Comparison of ENCODE assay signal across 1 cellular context in the genomic region with DNA sequence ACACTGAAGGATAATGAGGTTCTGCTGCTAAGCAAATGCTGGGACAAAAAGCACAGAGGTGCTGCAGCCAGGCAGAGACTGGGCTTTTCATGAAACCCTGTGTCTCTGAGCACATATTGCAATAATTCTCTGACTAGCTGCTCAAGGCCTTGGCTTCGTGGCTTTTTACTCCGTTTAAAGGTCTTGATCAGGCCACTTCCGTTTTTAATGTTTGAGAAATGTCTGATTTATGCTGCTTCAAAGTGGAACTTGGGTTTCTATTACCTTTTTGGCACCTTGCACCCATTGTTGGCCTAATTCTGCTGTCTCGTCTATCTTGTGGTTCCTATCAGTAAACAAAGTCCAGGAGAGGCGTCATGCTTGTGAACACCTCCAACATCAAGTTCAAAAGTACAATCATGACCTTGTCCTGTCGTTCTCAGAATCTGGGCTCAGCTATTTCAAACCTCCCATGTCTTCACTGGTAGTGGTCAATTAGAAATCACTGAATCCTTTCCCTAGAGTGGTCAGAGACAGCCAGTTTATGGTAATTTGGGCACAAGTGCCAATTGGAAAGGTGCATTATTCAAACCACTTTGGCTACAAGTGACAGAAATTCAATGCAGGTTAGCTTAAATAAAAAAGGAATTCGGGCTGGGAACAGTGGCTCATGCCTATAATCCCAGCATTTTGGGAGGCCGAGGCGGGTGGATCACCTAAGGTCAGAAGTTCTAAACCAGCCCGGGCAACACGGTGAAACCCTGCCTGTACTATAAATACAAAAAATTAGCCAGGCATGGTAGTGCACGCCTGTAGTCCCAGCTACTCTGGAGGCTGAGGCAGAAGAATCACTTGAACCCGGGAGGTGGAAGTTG.
TF ChIP-seq lines count a peak whose summit lies in the region.

No MANE protein-coding gene starts in this region.

TF ChIP-seq in HepG2, 621 proteins besides CTCF, POLR2A, EP300 and RAD21 (continued from another document and continues in another):
- TF ChIP-seq, protein P1, sequence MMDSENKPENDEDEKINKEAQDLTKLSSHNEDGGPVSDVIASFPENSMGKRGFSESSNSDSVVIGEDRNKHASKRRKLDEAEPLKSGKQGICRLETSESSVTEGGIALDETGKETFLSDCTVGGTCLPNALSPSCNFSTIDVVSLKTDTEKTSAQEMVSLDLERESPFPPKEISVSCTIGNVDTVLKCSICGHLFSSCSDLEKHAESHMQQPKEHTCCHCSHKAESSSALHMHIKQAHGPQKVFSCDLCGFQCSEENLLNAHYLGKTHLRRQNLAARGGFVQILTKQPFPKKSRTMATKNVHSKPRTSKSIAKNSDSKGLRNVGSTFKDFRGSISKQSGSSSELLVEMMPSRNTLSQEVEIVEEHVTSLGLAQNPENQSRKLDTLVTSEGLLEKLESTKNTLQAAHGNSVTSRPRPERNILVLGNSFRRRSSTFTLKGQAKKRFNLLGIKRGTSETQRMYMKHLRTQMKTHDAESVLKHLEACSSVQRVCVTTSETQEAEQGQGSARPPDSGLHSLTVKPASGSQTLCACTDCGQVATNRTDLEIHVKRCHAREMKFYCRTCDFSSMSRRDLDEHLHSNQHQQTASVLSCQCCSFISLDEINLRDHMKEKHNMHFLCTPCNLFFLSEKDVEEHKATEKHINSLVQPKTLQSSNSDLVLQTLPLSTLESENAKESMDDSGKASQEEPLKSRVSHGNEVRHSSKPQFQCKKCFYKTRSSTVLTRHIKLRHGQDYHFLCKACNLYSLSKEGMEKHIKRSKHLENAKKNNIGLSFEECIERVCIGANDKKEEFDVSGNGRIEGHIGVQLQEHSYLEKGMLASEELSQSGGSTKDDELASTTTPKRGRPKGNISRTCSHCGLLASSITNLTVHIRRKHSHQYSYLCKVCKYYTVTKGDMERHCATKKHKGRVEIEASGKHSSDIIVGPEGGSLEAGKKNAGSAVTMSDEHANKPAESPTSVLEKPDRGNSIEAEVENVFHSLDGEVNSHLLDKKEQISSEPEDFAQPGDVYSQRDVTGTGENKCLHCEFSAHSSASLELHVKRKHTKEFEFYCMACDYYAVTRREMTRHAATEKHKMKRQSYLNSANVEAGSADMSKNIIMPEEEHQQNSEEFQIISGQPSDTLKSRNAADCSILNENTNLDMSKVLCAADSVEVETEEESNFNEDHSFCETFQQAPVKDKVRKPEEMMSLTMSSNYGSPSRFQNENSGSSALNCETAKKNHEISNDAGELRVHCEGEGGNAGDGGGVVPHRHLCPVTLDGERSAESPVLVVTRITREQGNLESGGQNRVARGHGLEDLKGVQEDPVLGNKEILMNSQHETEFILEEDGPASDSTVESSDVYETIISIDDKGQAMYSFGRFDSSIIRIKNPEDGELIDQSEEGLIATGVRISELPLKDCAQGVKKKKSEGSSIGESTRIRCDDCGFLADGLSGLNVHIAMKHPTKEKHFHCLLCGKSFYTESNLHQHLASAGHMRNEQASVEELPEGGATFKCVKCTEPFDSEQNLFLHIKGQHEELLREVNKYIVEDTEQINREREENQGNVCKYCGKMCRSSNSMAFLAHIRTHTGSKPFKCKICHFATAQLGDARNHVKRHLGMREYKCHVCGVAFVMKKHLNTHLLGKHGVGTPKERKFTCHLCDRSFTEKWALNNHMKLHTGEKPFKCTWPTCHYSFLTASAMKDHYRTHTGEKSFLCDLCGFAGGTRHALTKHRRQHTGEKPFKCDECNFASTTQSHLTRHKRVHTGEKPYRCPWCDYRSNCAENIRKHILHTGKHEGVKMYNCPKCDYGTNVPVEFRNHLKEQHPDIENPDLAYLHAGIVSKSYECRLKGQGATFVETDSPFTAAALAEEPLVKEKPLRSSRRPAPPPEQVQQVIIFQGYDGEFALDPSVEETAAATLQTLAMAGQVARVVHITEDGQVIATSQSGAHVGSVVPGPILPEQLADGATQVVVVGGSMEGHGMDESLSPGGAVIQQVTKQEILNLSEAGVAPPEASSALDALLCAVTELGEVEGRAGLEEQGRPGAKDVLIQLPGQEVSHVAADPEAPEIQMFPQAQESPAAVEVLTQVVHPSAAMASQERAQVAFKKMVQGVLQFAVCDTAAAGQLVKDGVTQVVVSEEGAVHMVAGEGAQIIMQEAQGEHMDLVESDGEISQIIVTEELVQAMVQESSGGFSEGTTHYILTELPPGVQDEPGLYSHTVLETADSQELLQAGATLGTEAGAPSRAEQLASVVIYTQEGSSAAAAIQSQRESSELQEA (CRISPR knock-in tag; IDR thresholded peaks at IDR 0.05; ENCODE audit: not compliant biosample characterization): no peak
- TF ChIP-seq TFE3 (CRISPR knock-in tag; IDR thresholded peaks at IDR 0.05) (peak; percentile 57; the same call in 1 of the 2 replicates), ZNF75D (CRISPR knock-in tag; IDR thresholded peaks at IDR 0.05; ENCODE audit: borderline replicate concordance) (0 out of 2 replicates have a peak, but pooled peaks have one; percentile 50), ZNF563 (CRISPR knock-in tag; IDR thresholded peaks at IDR 0.05) (no peak), ZNF432 (CRISPR knock-in tag; IDR thresholded peaks at IDR 0.05; ENCODE audit: borderline replicate concordance) (no peak), ZNF337 (CRISPR knock-in tag; IDR thresholded peaks at IDR 0.05; ENCODE audit: borderline replicate concordance, low read depth) (no peak), ZNF44 (CRISPR knock-in tag; IDR thresholded peaks at IDR 0.05) (no peak; the same call in 1 of the 2 replicates), ELF3 (CRISPR knock-in tag; IDR thresholded peaks at IDR 0.05) (0 out of 2 replicates have a peak, but pooled peaks have one; percentile 40), FOXJ3 (CRISPR knock-in tag; IDR thresholded peaks at IDR 0.05; ENCODE audit: borderline replicate concordance) (peak; percentile 92), CAMTA2 (CRISPR knock-in tag; IDR thresholded peaks at IDR 0.05; ENCODE audit: borderline replicate concordance) (no peak), RELA (CRISPR knock-in tag; IDR thresholded peaks at IDR 0.05) (no peak), JDP2 (CRISPR knock-in tag; IDR thresholded peaks at IDR 0.05; ENCODE audit: borderline replicate concordance) (peak; percentile 30; the same call in 1 of the 2 replicates), ZNF431 (CRISPR knock-in tag; IDR thresholded peaks at IDR 0.05; ENCODE audit: borderline replicate concordance, low read depth) (no peak), RBM39 (IDR thresholded peaks at IDR 0.05; ENCODE audit: low read depth, low read length, poor library complexity, severe bottlenecking) (no peak), TP53 (CRISPR knock-in tag; conservative IDR thresholded peaks at IDR 0.05) (no peak), ZBTB20 (CRISPR knock-in tag; IDR thresholded peaks at IDR 0.05; ENCODE audit: borderline replicate concordance, low read depth) (no peak), ZNF749 (CRISPR knock-in tag; IDR thresholded peaks at IDR 0.05; ENCODE audit: borderline replicate concordance) (no peak), TAF1 (CRISPR knock-in tag; IDR thresholded peaks at IDR 0.05) (no peak; the same call in 1 of the 2 replicates), NFKB2 (CRISPR knock-in tag; IDR thresholded peaks at IDR 0.05; ENCODE audit: borderline replicate concordance) (no peak), ZBTB3 (CRISPR knock-in tag; IDR thresholded peaks at IDR 0.05; ENCODE audit: borderline replicate concordance, low read depth) (no peak), HHEX (CRISPR knock-in tag; IDR thresholded peaks at IDR 0.05) (peak; percentile 98), STAT5B (CRISPR knock-in tag; IDR thresholded peaks at IDR 0.05) (no peak), ATF7 (IDR thresholded peaks at IDR 0.05) (no peak), ATF7 (CRISPR knock-in tag; IDR thresholded peaks at IDR 0.05) (no peak), CBX5 (CRISPR knock-in tag; IDR thresholded peaks at IDR 0.05; ENCODE audit: borderline replicate concordance) (0 out of 2 replicates have a peak, but pooled peaks have one; percentile 54), ZBTB4 (CRISPR knock-in tag; IDR thresholded peaks at IDR 0.05; ENCODE audit: borderline replicate concordance) (no peak), JUNB (CRISPR knock-in tag; IDR thresholded peaks at IDR 0.05; ENCODE audit: borderline replicate concordance) (peak; percentile 20; the same call in 1 of the 2 replicates)
- TF ChIP-seq, protein P2, sequence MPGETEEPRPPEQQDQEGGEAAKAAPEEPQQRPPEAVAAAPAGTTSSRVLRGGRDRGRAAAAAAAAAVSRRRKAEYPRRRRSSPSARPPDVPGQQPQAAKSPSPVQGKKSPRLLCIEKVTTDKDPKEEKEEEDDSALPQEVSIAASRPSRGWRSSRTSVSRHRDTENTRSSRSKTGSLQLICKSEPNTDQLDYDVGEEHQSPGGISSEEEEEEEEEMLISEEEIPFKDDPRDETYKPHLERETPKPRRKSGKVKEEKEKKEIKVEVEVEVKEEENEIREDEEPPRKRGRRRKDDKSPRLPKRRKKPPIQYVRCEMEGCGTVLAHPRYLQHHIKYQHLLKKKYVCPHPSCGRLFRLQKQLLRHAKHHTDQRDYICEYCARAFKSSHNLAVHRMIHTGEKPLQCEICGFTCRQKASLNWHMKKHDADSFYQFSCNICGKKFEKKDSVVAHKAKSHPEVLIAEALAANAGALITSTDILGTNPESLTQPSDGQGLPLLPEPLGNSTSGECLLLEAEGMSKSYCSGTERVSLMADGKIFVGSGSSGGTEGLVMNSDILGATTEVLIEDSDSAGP (CRISPR knock-in tag; IDR thresholded peaks at IDR 0.05; ENCODE audit: borderline replicate concordance): no peak
- TF ChIP-seq, protein P3, sequence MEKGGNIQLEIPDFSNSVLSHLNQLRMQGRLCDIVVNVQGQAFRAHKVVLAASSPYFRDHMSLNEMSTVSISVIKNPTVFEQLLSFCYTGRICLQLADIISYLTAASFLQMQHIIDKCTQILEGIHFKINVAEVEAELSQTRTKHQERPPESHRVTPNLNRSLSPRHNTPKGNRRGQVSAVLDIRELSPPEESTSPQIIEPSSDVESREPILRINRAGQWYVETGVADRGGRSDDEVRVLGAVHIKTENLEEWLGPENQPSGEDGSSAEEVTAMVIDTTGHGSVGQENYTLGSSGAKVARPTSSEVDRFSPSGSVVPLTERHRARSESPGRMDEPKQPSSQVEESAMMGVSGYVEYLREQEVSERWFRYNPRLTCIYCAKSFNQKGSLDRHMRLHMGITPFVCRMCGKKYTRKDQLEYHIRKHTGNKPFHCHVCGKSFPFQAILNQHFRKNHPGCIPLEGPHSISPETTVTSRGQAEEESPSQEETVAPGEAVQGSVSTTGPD (CRISPR knock-in tag; IDR thresholded peaks at IDR 0.05): no peak
- TF ChIP-seq, protein P4, sequence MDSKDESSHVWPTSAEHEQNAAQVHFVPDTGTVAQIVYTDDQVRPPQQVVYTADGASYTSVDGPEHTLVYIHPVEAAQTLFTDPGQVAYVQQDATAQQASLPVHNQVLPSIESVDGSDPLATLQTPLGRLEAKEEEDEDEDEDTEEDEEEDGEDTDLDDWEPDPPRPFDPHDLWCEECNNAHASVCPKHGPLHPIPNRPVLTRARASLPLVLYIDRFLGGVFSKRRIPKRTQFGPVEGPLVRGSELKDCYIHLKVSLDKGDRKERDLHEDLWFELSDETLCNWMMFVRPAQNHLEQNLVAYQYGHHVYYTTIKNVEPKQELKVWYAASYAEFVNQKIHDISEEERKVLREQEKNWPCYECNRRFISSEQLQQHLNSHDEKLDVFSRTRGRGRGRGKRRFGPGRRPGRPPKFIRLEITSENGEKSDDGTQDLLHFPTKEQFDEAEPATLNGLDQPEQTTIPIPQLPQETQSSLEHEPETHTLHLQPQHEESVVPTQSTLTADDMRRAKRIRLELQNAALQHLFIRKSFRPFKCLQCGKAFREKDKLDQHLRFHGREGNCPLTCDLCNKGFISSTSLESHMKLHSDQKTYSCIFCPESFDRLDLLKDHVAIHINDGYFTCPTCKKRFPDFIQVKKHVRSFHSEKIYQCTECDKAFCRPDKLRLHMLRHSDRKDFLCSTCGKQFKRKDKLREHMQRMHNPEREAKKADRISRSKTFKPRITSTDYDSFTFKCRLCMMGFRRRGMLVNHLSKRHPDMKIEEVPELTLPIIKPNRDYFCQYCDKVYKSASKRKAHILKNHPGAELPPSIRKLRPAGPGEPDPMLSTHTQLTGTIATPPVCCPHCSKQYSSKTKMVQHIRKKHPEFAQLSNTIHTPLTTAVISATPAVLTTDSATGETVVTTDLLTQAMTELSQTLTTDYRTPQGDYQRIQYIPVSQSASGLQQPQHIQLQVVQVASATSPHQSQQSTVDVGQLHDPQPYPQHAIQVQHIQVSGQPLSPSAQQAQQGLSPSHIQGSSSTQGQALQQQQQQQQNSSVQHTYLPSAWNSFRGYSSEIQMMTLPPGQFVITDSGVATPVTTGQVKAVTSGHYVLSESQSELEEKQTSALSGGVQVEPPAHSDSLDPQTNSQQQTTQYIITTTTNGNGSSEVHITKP (CRISPR knock-in tag; IDR thresholded peaks at IDR 0.05; ENCODE audit: low read depth): peak; percentile 75; the same call in 1 of the 2 replicates
